Comparison of ENCODE assay signal across 1 cellular context in the genomic region with DNA sequence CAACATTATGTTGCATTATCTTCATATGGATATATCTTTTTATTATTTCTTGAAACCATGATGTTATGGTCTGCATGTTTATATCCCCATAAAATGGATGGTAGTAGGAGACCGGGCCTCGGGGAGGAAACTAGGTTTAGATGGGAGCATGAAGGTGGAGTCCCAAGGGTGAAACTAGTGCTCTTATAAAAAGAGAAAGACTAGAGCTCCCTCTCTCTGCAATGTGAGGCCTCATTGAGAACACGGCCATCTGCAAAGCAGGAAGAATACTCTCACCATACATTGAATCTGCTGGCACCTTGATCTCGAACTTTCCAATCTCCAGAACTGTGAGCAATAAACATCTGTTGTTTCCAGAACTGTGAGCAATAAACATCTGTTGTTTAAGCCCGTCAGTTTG.
TF ChIP-seq lines count a peak whose summit lies in the region.

No MANE protein-coding gene starts in this region.

TF ChIP-seq in SK-N-SH treated with all-trans-retinoic acid at 6 μM for 48 hours, 23 proteins besides CTCF, POLR2A, EP300 and RAD21:
- TF ChIP-seq CSRNP3 (CRISPR knock-in tag; IDR thresholded peaks at IDR 0.05), result no peak
